21 cellular contexts compared by ENCODE assay signal in genomic region chr7:31120800-31121513, GRCh38.
"Had no signal": no experiment of that assay in that cellular context is flagged by ENCODE, and none has a peak within 500 bp of the region (broad histone marks: within the 10 kb centered on the region; RNA-seq: fewer than 3 reads in every experiment).

No MANE protein-coding gene starts in this region.

- H3K27ac ChIP-seq: colonic mucosa, epithelial cell of prostate, heart right ventricle, lower lobe of right lung, tibial artery had no signal

- H3K4me3 Mint-ChIP-seq: activated B cell treated with CpG ODN at 0.5 μM for 24 hours; activated naive CD4-positive, alpha-beta T cell treated with anti-CD3 and anti-CD28 coated beads for 36 hours; activated naive CD8-positive, alpha-beta T cell treated with anti-CD3 and anti-CD28 coated beads, Interleukin-2, amount 10 ng/mL, durations not matched to agents 7 days and 5 days; nephron progenitor cell; T-helper 1 cell treated with Interleukin-12 subunit alpha and Interleukin-12 subunit beta and Interleukin-4 antibody, amounts not matched to agents 30 μg/mL and 1 μg/mL, for 36 hours had no signal

- H3K4me1 ChIP-seq: colonic mucosa, lower lobe of right lung, tibial artery had no signal

- H3K27ac Mint-ChIP-seq: activated B cell treated with CpG ODN at 0.5 μM for 24 hours; activated naive CD4-positive, alpha-beta T cell treated with anti-CD3 and anti-CD28 coated beads for 36 hours; activated naive CD8-positive, alpha-beta T cell treated with anti-CD3 and anti-CD28 coated beads, Interleukin-2, amount 10 ng/mL, durations not matched to agents 7 days and 5 days; T-helper 1 cell treated with Interleukin-12 subunit alpha and Interleukin-12 subunit beta and Interleukin-4 antibody, amounts not matched to agents 30 μg/mL and 1 μg/mL, for 36 hours had no signal

- H3K9me3 ChIP-seq: colonic mucosa, heart right ventricle, lower lobe of right lung, tibial artery had no signal

- H3K4me3 ChIP-seq: colonic mucosa, heart right ventricle, lower lobe of right lung, tibial artery had no signal

- H3K36me3 ChIP-seq: colonic mucosa, heart right ventricle, lower lobe of right lung, tibial artery had no signal

- H3K4me1 Mint-ChIP-seq: activated B cell treated with CpG ODN at 0.5 μM for 24 hours; activated naive CD8-positive, alpha-beta T cell treated with anti-CD3 and anti-CD28 coated beads, Interleukin-2, amount 10 ng/mL, durations not matched to agents 7 days and 5 days had no signal

- H3K9me3 Mint-ChIP-seq: activated B cell treated with CpG ODN at 0.5 μM for 24 hours; activated naive CD4-positive, alpha-beta T cell treated with anti-CD3 and anti-CD28 coated beads for 36 hours; activated naive CD8-positive, alpha-beta T cell treated with anti-CD3 and anti-CD28 coated beads, Interleukin-2, amount 10 ng/mL, durations not matched to agents 7 days and 5 days; nephron progenitor cell; T-helper 1 cell treated with Interleukin-12 subunit alpha and Interleukin-12 subunit beta and Interleukin-4 antibody, amounts not matched to agents 30 μg/mL and 1 μg/mL, for 36 hours had no signal

- DNase-seq: activated B cell treated with CpG ODN at 0.5 μM for 24 hours; activated CD4-positive, alpha-beta T cell treated with anti-CD3 and anti-CD28 coated beads for 4 hours; activated CD4-positive, alpha-beta T cell treated with anti-CD3 and anti-CD28 coated beads, Interleukin-2, amount 50 U/mL, for 48 hours; activated naive CD4-positive, alpha-beta T cell treated with anti-CD3 and anti-CD28 coated beads for 36 hours; activated naive CD8-positive, alpha-beta T cell treated with anti-CD3 and anti-CD28 coated beads, Interleukin-2, amount 10 ng/mL, durations not matched to agents 7 days and 5 days; activated T-cell treated with anti-CD3 and anti-CD28 coated beads, Interleukin-2, amount 50 U/mL, for 48 hours; amniotic stem cell; colonic mucosa; heart right ventricle; left colon; lower lobe of right lung; nephron progenitor cell; nucleus accumbens; posterior cingulate gyrus; stimulated activated CD4-positive, alpha-beta T cell treated with anti-CD3 and anti-CD28 coated beads, Interleukin-2, amount 100 ng/mL, for 48 hours; stimulated activated naive CD4-positive, alpha-beta T cell treated with Interleukin-2 at 50 U/mL for 16 hours; substantia nigra; T1000; tibial artery had no signal

- ATAC-seq: heart right ventricle, left colon, lower lobe of right lung had no signal

- H3K27me3 ChIP-seq: colonic mucosa had no signal

- H3K36me3 Mint-ChIP-seq: activated naive CD8-positive, alpha-beta T cell treated with anti-CD3 and anti-CD28 coated beads, Interleukin-2, amount 10 ng/mL, durations not matched to agents 7 days and 5 days had no signal
